28 cellular contexts compared by ENCODE assay signal in genomic region chr1:91720044-91720443, GRCh38.
"Had no signal": no experiment of that assay in that cellular context is flagged by ENCODE, and none has a peak within 500 bp of the region (broad histone marks: within the 10 kb centered on the region; RNA-seq: fewer than 3 reads in every experiment).

No MANE protein-coding gene starts in this region.

- H3K4me1 ChIP-seq: SJCRH30 had no signal

- H3K27ac ChIP-seq: SJCRH30, VCaP had no signal

- H3K27me3 ChIP-seq: adrenal gland, SJCRH30 had no signal

- H3K36me3 Mint-ChIP-seq: activated naive CD8-positive, alpha-beta T cell treated with anti-CD3 and anti-CD28 coated beads, Interleukin-2, amount 10 ng/mL, durations not matched to agents 7 days and 5 days had no signal

- H3K9me3 Mint-ChIP-seq: activated CD4-positive, alpha-beta memory T cell treated with anti-CD3 and anti-CD28 coated beads, Interleukin-2, amount 10 ng/mL, durations not matched to agents 7 days and 5 days; activated naive CD8-positive, alpha-beta T cell treated with anti-CD3 and anti-CD28 coated beads, Interleukin-2, amount 10 ng/mL, durations not matched to agents 7 days and 5 days; activated T-cell treated with anti-CD3 and anti-CD28 coated beads, Interleukin-2, amount 50 U/mL, for 72 hours; activated T-helper 2 cell treated with anti-CD3 and anti-CD28 coated beads, Interferon-gamma antibody, Interleukin-2, Interleukin-4, amounts not matched to agents 10 μg/mL and 5 μg/mL and 100 μg/mL, durations not matched to agents 14 hours and 24 hours and 36 hours had no signal

- H3K4me3 Mint-ChIP-seq: activated CD4-positive, alpha-beta memory T cell treated with anti-CD3 and anti-CD28 coated beads, Interleukin-2, amount 10 ng/mL, durations not matched to agents 7 days and 5 days; activated CD4-positive, alpha-beta T cell treated with anti-CD3 and anti-CD28 coated beads, Interleukin-2, amount 10 ng/mL, durations not matched to agents 7 days and 5 days; activated naive CD8-positive, alpha-beta T cell treated with anti-CD3 and anti-CD28 coated beads, Interleukin-2, amount 10 ng/mL, durations not matched to agents 7 days and 5 days; activated T-cell treated with anti-CD3 and anti-CD28 coated beads, Interleukin-2, amount 50 U/mL, for 72 hours had no signal

- ATAC-seq: activated T-cell treated with anti-CD3 and anti-CD28 coated beads, Interleukin-2, amount 50 U/mL, for 72 hours; Panc1; Right ventricle myocardium inferior had no signal

- H3K4me1 Mint-ChIP-seq: activated CD4-positive, alpha-beta T cell treated with anti-CD3 and anti-CD28 coated beads, Interleukin-2, amount 10 ng/mL, durations not matched to agents 7 days and 5 days; activated naive CD8-positive, alpha-beta T cell treated with anti-CD3 and anti-CD28 coated beads, Interleukin-2, amount 10 ng/mL, durations not matched to agents 7 days and 5 days; IgD-negative memory B cell had no signal

- H3K27me3 Mint-ChIP-seq: activated CD4-positive, alpha-beta memory T cell treated with anti-CD3 and anti-CD28 coated beads, Interleukin-2, amount 10 ng/mL, durations not matched to agents 7 days and 5 days; activated CD4-positive, alpha-beta T cell treated with anti-CD3 and anti-CD28 coated beads, Interleukin-2, amount 10 ng/mL, durations not matched to agents 7 days and 5 days; IgD-negative memory B cell had no signal

- H3K9me3 ChIP-seq: adrenal gland, SJCRH30, SK-N-SH had no signal

- DNase-seq: activated CD4-positive, alpha-beta memory T cell treated with anti-CD3 and anti-CD28 coated beads, Interleukin-2, amount 10 ng/mL, durations not matched to agents 7 days and 5 days; activated CD4-positive, alpha-beta T cell treated with anti-CD3 and anti-CD28 coated beads, Interleukin-2, amount 10 ng/mL, durations not matched to agents 7 days and 5 days; activated CD4-positive, CD25-positive, alpha-beta regulatory T cell; activated gamma-delta T cell treated with Interleukin-2 at 50 U/mL for 16 hours; activated naive CD4-positive, alpha-beta T cell treated with anti-CD3 and anti-CD28 coated beads, Interleukin-2, amount 50 U/mL, for 16 hours; activated naive CD8-positive, alpha-beta T cell treated with anti-CD3 and anti-CD28 coated beads, Interleukin-2, amount 10 ng/mL, durations not matched to agents 7 days and 5 days; activated T-cell treated with anti-CD3 and anti-CD28 coated beads for 4 hours; activated T-cell treated with anti-CD3 and anti-CD28 coated beads, Interleukin-2, amount 50 U/mL, for 72 hours; adrenal gland; anterior cingulate cortex; KG1; NCI-H1092; NCI-H1417; NCI-H2029 treated with DMSO at 0.1 percent for 48 hours; NCI-H345; NCI-H510A treated with DMSO at 0.1 percent for 48 hours; NCI-H69; NK-92 treated with Interleukin-12 subunit alpha and Interleukin-12 subunit beta, amount 100 ng/mL, for 24 hours; OCI-M1; RPMI8226; SJCRH30; SK-N-SH; T-helper 1 cell had no signal

- H3K4me3 ChIP-seq: adrenal gland, SJCRH30 had no signal

- H3K36me3 ChIP-seq: SJCRH30 had no signal
